ENCODE assay signal across 21 cellular contexts in the genomic region with DNA sequence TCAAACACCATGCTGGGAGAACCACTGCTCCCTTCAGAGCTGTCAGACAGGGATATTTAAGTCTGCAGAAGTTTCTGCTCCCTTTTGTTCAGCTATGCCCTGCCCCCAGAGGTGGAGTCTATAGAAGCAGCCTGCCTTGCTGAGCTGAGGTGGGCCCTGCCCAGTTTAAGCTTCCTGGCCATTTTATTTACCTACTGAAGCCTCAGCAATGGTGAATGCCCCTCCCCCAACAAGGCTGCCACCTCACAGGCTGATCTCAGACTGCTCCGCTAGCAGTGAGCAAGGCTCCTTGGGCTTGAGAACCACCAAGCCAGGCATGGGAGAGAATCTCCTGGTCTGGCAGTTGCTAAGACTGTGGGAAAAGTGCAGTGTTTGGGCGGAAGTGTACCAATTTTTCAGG.
A peak's percentile ranks its signal among the peaks of the same experiment; 100 is the strongest.
DNase-seq lines count a peak whose midpoint lies in the region; ATAC-seq, FAIRE-seq and TF ChIP-seq lines count a peak whose summit lies in the region.
"Had no signal": no experiment of that assay in that cellular context is flagged by ENCODE, and none has a peak within 500 bp of the region (broad histone marks: within the 10 kb centered on the region; RNA-seq: fewer than 3 reads in every experiment).

No MANE protein-coding gene starts in this region.

- CTCF ChIA-PET in HepG2 (lab: Yijun Ruan, JAX; ENCODE audit: low intra/inter-chr PET ratio, low total read pairs) (no interaction called here), WTC11 (lab: Charles Lee) (no interaction called here)

- in situ Hi-C loops in HepG2 (cut with HindIII; ENCODE audit: extremely low pct_ligation_motif_present, low pct_unique_long_range_greater_than_20kb), result no loop called here

- H3K27ac Mint-ChIP-seq in WTC11 (no peak overlapping the region), HFFc6 (no peak overlapping the region)
- H3K27ac Mint-ChIP-seq in activated T-cell treated with anti-CD3 and anti-CD28 coated beads, Interleukin-2, amount 50 U/mL, for 24 hours, result no peak overlapping the region
- H3K27ac Mint-ChIP-seq: CD4-positive, alpha-beta T cell; IgD-negative memory B cell had no signal

- H3K4me3 Mint-ChIP-seq in WTC11, result no peak overlapping the region
- H3K4me3 Mint-ChIP-seq in activated T-cell treated with anti-CD3 and anti-CD28 coated beads, Interleukin-2, amount 50 U/mL, for 24 hours, result no peak overlapping the region
- no peak overlapping the region for H3K4me3 Mint-ChIP-seq in HFFc6
- H3K4me3 Mint-ChIP-seq: CD4-positive, alpha-beta T cell; IgD-negative memory B cell had no signal

- H3K36me3 Mint-ChIP-seq in WTC11 (0 out of 2 replicates have a peak, but pooled peaks cover 3% of the 10 kb centered on the region), HFFc6 (ENCODE audit: low read depth) (peaks cover 19% of the 10 kb centered on the region)
- no peaks in the 10 kb centered on the region for H3K36me3 Mint-ChIP-seq in activated T-cell treated with anti-CD3 and anti-CD28 coated beads, Interleukin-2, amount 50 U/mL, for 24 hours (ENCODE audit: low read depth)

- H3K4me3 ChIP-seq in HepG2 (replicated peaks in 1 of 3; ENCODE audit: insufficient read depth in 1 of 3, low read depth in 2 of 3, low read length in 3 of 3), result no peak overlapping the region
- H3K4me3 ChIP-seq in right lobe of liver, result no peak overlapping the region
- H3K4me3 ChIP-seq: A549, GM12878 had no signal

- H3K36me3 ChIP-seq in HepG2 (replicated peaks in 1 of 2; ENCODE audit: control insufficient read depth in 1 of 2, insufficient read depth in 2 of 2, low read length in 2 of 2), result no peaks in the 10 kb centered on the region
- no peaks in the 10 kb centered on the region for H3K36me3 ChIP-seq in right lobe of liver

- TF ChIP-seq CTCF in HepG2 (CRISPR knock-in tag; IDR thresholded peaks at IDR 0.05), result no peak
- no peak for TF ChIP-seq CTCF in right lobe of liver (IDR thresholded peaks at IDR 0.05)
- no peak for TF ChIP-seq CTCF in WTC11 (IDR thresholded peaks at IDR 0.05)
- TF ChIP-seq CTCF in HFFc6 (IDR thresholded peaks at IDR 0.05), result no peak

- H3K4me2 ChIP-seq in HepG2 (ENCODE audit: low read depth, low read length), result no peak overlapping the region
- H3K4me2 ChIP-seq: A549 had no signal

- H3K9me3 ChIP-seq in HepG2 (ENCODE audit: low read length), result no peaks in the 10 kb centered on the region
- H3K9me3 ChIP-seq in right lobe of liver, result no peaks in the 10 kb centered on the region
- H3K9me3 ChIP-seq: A549, Caco-2 had no signal

- H4K20me1 ChIP-seq in HepG2 (ENCODE audit: insufficient read depth, low read length), result no peaks in the 10 kb centered on the region

- POLR2A ChIA-PET in HepG2 (lab: Yijun Ruan, JAX) (no interaction called here), WTC11 (lab: Charles Lee) (no interaction called here)

- no peak overlapping the region for H3K9ac ChIP-seq in HepG2 (ENCODE audit: insufficient read depth, low read depth, low read length)

- TF ChIP-seq RAD21 in HepG2 (CRISPR knock-in tag; IDR thresholded peaks at IDR 0.05), result no peak

- ATAC-seq in HepG2 (no peak), right lobe of liver (no peak), WTC11 (peak; percentile 99)
- ATAC-seq: A549, GM12878 had no signal

- H3K9me3 Mint-ChIP-seq in WTC11 (peaks cover 24% of the 10 kb centered on the region), HFFc6 (peaks cover 2% of the 10 kb centered on the region; the same call in 1 of the 2 replicates)
- H3K9me3 Mint-ChIP-seq in activated T-cell treated with anti-CD3 and anti-CD28 coated beads, Interleukin-2, amount 50 U/mL, for 24 hours, result peaks cover 15% of the 10 kb centered on the region
- H3K9me3 Mint-ChIP-seq: CD4-positive, alpha-beta T cell had no signal

- H2AFZ ChIP-seq in HepG2 (ENCODE audit: low read length), result no peak overlapping the region

- intact Hi-C loops in HepG2 (cut with micrococcal nuclease; ENCODE audit: unreplicated experiment) (no loop called here), right lobe of liver (cut with DNase I) (no loop called here)

- TF ChIP-seq EP300 in HepG2 (IDR thresholded peaks at IDR 0.05; ENCODE audit: low read depth in 2 of 2, low read length in 2 of 2), result no peak
- no peak for TF ChIP-seq EP300 in HepG2 (CRISPR knock-in tag; IDR thresholded peaks at IDR 0.05; ENCODE audit: borderline replicate concordance)

- H3K27me3 Mint-ChIP-seq in WTC11 (ENCODE audit: low read depth) (peaks cover 3% of the 10 kb centered on the region; the same call in 1 of the 2 replicates), HFFc6 (ENCODE audit: insufficient read depth) (peaks cover 9% of the 10 kb centered on the region; the same call in 1 of the 2 replicates)
- no peaks in the 10 kb centered on the region for H3K27me3 Mint-ChIP-seq in activated T-cell treated with anti-CD3 and anti-CD28 coated beads, Interleukin-2, amount 50 U/mL, for 24 hours
- H3K27me3 Mint-ChIP-seq: CD4-positive, alpha-beta T cell; IgD-negative memory B cell had no signal

- 94% methylated on average over 2 of the region's 2 CpGs for WGBS in HepG2 (ENCODE audit: low lambda C conversion rate)
- WGBS in right lobe of liver (ENCODE audit: insufficient coverage, low coverage, low lambda C conversion rate, missing lambda C conversion rate), result 20% methylated on average over 1 of the region's 2 CpGs

- H3K27me3 ChIP-seq in HepG2 (ENCODE audit: control insufficient read depth in 1 of 2, insufficient read depth in 2 of 2, low read length in 2 of 2) (no peaks in the 10 kb centered on the region), right lobe of liver (no peaks in the 10 kb centered on the region)

- BruUV-seq in HepG2 (replicated peaks; lab: Mats Ljungman, UMichigan), result no TSS peak

- H3K4me1 ChIP-seq in HepG2 (ENCODE audit: insufficient read depth, low read length) (no peaks in the 10 kb centered on the region), right lobe of liver (no peaks in the 10 kb centered on the region)
- H3K4me1 ChIP-seq: Caco-2 had no signal

- DNase-seq in HepG2 (ENCODE audit: low spot score) (no peak), right lobe of liver (no peak), WTC11 (ENCODE audit: low spot score) (peak; percentile 38), iPS DF 19.7 (ENCODE audit: low read depth, low spot score) (peak; percentile 17), HUDEP-2 (lab: John Stamatoyannopoulos, UW; ENCODE audit: unreplicated experiment in 76 of 76) (no peak), NCI-H1436 treated with DMSO at 0.1 percent for 48 hours (lab: John Stamatoyannopoulos, UW) (no peak), HFFc6 (no peak)
- no peak for DNase-seq in activated T-cell treated with anti-CD3 and anti-CD28 coated beads, Interleukin-2, amount 50 U/mL, for 24 hours
- DNase-seq: AML-193; Caco-2; CD4-positive, alpha-beta T cell; GF-D8; H7; KBM-7 had no signal

- H3K79me2 ChIP-seq in HepG2 (ENCODE audit: insufficient read depth, low read length), result no peaks in the 10 kb centered on the region

- H3K27ac ChIP-seq in HepG2 (ENCODE audit: extremely low read length, insufficient read depth, low read length) (no peak overlapping the region), right lobe of liver (no peak overlapping the region)
- H3K27ac ChIP-seq: 22Rv1, A549, C4-2B, HL-60 had no signal

- 0 out of 2 replicates have a peak, but pooled peaks cover 3% of the 10 kb centered on the region for H3K4me1 Mint-ChIP-seq in WTC11
- peaks cover 27% of the 10 kb centered on the region for H3K4me1 Mint-ChIP-seq in activated T-cell treated with anti-CD3 and anti-CD28 coated beads, Interleukin-2, amount 50 U/mL, for 24 hours (ENCODE audit: low read depth)
- peaks cover 48% of the 10 kb centered on the region for H3K4me1 Mint-ChIP-seq in HFFc6 (ENCODE audit: low read depth)
- H3K4me1 Mint-ChIP-seq: IgD-negative memory B cell had no signal

- FAIRE-seq in HepG2 (lab: Jason Lieb, UNC), result no peak
- FAIRE-seq: A549, D721Med, GM12878 had no signal

- TF ChIP-seq POLR2A in HepG2 (IDR thresholded peaks at IDR 0.05; ENCODE audit: insufficient read depth in 1 of 2, low read depth in 2 of 2, low read length in 2 of 2) (no peak), right lobe of liver (IDR thresholded peaks at IDR 0.05) (no peak)

TF ChIP-seq in HepG2, 621 proteins besides CTCF, POLR2A, EP300 and RAD21 (continues in another document):
- TF ChIP-seq SIN3B (IDR thresholded peaks at IDR 0.05; ENCODE audit: low read length), result no peak

TF ChIP-seq in WTC11, 78 proteins besides CTCF, POLR2A, EP300 and RAD21:
- no peak for TF ChIP-seq SOX15 (CRISPR knock-in tag; IDR thresholded peaks at IDR 0.05)
- no peak for TF ChIP-seq FOXP1 (CRISPR knock-in tag; IDR thresholded peaks at IDR 0.05; ENCODE audit: borderline replicate concordance)
- no peak for TF ChIP-seq TCF7 (CRISPR knock-in tag; IDR thresholded peaks at IDR 0.05; ENCODE audit: low read depth)
- TF ChIP-seq NFYB (CRISPR knock-in tag; conservative IDR thresholded peaks at IDR 0.05; ENCODE audit: low read depth), result no peak
- TF ChIP-seq CDX4 (CRISPR knock-in tag; IDR thresholded peaks at IDR 0.05; ENCODE audit: borderline replicate concordance), result no peak
- TF ChIP-seq, protein P1, sequence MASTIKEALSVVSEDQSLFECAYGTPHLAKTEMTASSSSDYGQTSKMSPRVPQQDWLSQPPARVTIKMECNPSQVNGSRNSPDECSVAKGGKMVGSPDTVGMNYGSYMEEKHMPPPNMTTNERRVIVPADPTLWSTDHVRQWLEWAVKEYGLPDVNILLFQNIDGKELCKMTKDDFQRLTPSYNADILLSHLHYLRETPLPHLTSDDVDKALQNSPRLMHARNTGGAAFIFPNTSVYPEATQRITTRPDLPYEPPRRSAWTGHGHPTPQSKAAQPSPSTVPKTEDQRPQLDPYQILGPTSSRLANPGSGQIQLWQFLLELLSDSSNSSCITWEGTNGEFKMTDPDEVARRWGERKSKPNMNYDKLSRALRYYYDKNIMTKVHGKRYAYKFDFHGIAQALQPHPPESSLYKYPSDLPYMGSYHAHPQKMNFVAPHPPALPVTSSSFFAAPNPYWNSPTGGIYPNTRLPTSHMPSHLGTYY (CRISPR knock-in tag; IDR thresholded peaks at IDR 0.05), result no peak
- no peak for TF ChIP-seq NFATC4 (CRISPR knock-in tag; IDR thresholded peaks at IDR 0.05)
- no peak for TF ChIP-seq RELA (CRISPR knock-in tag; IDR thresholded peaks at IDR 0.05; ENCODE audit: borderline replicate concordance)
- TF ChIP-seq ZNF138 (CRISPR knock-in tag; conservative IDR thresholded peaks at IDR 0.05), result no peak
- TF ChIP-seq TEAD1 (CRISPR knock-in tag; IDR thresholded peaks at IDR 0.05), result no peak

Comparison
In these comparisons a context has a peak if more than half of its experiments do, and no peak if none do; other contexts are left out.
1. DNase-seq: peak in WTC11 (single experiment) and iPS DF 19.7 (single experiment); none in HepG2 (single experiment), right lobe of liver (0 of 3), activated T-cell treated with anti-CD3 and anti-CD28 coated beads, Interleukin-2, amount 50 U/mL, for 24 hours (single experiment), HUDEP-2 (0 of 76), NCI-H1436 treated with DMSO at 0.1 percent for 48 hours (single experiment) and HFFc6 (single experiment).
2. Of the 50 proteins assayed by ChIP-seq in both HepG2 and WTC11: peak only in HepG2: ZNF281; only in WTC11: none; in both: none; in neither: 49.